Comparison of ENCODE assay signal across 8 cellular contexts in the genomic region with DNA sequence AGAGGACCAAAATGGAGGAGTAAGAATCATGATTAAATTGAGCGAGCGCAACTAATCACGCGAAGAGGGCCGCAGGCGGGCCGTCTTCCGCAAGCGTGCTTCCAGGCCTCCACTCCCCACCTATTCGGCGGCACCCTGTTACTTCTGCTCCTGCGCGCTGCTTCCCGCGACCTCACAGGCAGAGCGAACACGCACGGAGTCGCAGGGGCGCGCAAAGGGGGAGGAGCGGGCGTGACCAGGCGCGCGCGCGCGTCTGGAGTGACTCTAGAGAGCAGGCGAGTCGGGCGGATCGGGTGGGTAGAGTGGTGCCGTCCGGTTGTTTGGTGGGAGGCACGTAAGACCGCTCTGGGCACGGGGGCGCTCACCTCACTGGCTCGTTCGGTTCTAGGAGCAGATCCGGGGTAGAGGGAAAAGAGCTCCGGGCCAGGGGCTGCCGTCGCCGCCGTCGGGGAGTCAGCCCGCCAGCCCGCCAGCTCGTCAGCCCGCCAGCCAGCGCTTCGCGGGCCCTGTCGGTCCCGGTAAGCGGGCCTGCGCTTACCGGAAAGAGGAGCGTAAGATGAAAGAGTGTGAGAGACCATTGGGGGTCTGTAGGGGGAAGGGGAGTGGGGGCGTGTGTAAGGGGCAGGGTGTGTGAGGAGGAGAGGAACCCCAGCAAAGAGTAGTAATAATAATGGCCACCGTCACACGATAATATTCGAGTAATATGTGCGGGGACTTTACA. TPM values are rescaled to one million over a fixed set of nuclear protein-coding genes. Genes with fewer than 3 reads are reported as not detected.
A peak's percentile ranks its signal among the peaks of the same experiment; 100 is the strongest.
DNase-seq lines count a peak whose midpoint lies in the region; ATAC-seq and TF ChIP-seq lines count a peak whose summit lies in the region.

A gene (plus strand): TSS at position 377 of the 721 bp plus-strand sequence. CDS start 4,652 bp downstream, outside the sequence.

- H3K23ac ChIP-seq in IMR-90 (ENCODE audit: low read depth, low read length) = peak within 1 kb of the TSS; percentile 100

- peak within 1 kb of the TSS; percentile 100 for H4K91ac ChIP-seq in IMR-90 (ENCODE audit: insufficient read depth, low read depth, low read length)

- DNase-seq in DMS 273 (lab: John Stamatoyannopoulos, UW; ENCODE audit: unreplicated experiment) = peak; percentile 99
- DNase-seq in IMR-90 = peak; percentile 98
- peak; percentile 98 for DNase-seq in OCI-M1 (lab: John Stamatoyannopoulos, UW)
- peak; percentile 98 for DNase-seq in activated T-cell treated with anti-CD3 and anti-CD28 coated beads for 24 hours (ENCODE audit: low read depth)
- peak; percentile 65 for DNase-seq in epidermal melanocyte (ENCODE audit: insufficient read length, low spot score)
- DNase-seq in mucosa of descending colon = peak; percentile 98 to 99 (median 99)
- DNase-seq in stimulated activated CD8-positive, alpha-beta memory T cell treated with anti-CD3 and anti-CD28 coated beads, Interleukin-4, amount 100 ng/mL, for 24 hours (ENCODE audit: low read depth) = peak; percentile 97

- POLR2A ChIA-PET in IMR-90 (lab: Charles Lee; ENCODE audit: unreplicated experiment) = interaction anchor here (0.6 kb wide), 1 partner anchor 175 kb away, joined by 7 read pairs; no protein-coding TSS in a partner anchor

- intact Hi-C loops in IMR-90 (cut with micrococcal nuclease) = loop anchor here (5.0 kb wide), 2 partner anchors 79 to 666 kb away; a partner anchor contains a TSS
- intact Hi-C loops in mucosa of descending colon (cut with DNase I, micrococcal nuclease) = no loop called here

- dilution Hi-C loops in IMR-90 (cut with HindIII; ENCODE audit: low sequenced_read_pairs, unreplicated experiment) = no loop called here

- TF ChIP-seq CTCF in IMR-90 (conservative IDR thresholded peaks at IDR 0.05; ENCODE audit: low read depth, low read length) (no peak), mucosa of descending colon (IDR thresholded peaks at IDR 0.05) (no peak)

- peak within 1 kb of the TSS; percentile 82 to 100 for H4K8ac ChIP-seq in IMR-90 (ENCODE audit: low read depth in 2 of 2, low read length in 2 of 2)

- H3K18ac ChIP-seq in IMR-90 (ENCODE audit: low read depth, low read length) = peak within 1 kb of the TSS; percentile 90

- peak within 1 kb of the TSS; percentile 98 for H2AK9ac ChIP-seq in IMR-90 (replicated peaks; ENCODE audit: low read depth, low read length, poor library complexity)

- H2BK15ac ChIP-seq in IMR-90 (ENCODE audit: low read depth, low read length) = peak within 1 kb of the TSS; percentile 100; the same call in 2 of the 3 replicates

- H2AFZ ChIP-seq in IMR-90 (replicated peaks; ENCODE audit: low read length, poor library complexity) = peak within 1 kb of the TSS; percentile 100

- H3K27ac ChIP-seq in IMR-90 (ENCODE audit: insufficient read depth, low read length) = peak within 1 kb of the TSS; percentile 94

- in situ Hi-C loops in IMR-90 (cut with MboI; ENCODE audit: low sequenced_read_pairs) = no loop called here

- H4K20me1 ChIP-seq in IMR-90 (ENCODE audit: insufficient read depth, low read length) = peaks cover 9% of the 10 kb centered on the region

- peaks cover 4 to 27% of the 10 kb centered on the region in 2 experiments for H3K79me1 ChIP-seq in IMR-90 (ENCODE audit: low read depth in 1 of 2, low read length in 2 of 2)

- peak within 1 kb of the TSS; percentile 94 for H3K9ac ChIP-seq in IMR-90 (ENCODE audit: low read depth, low read length)

- peak within 1 kb of the TSS; percentile 98 for H3K4me2 ChIP-seq in IMR-90 (ENCODE audit: low read depth, low read length)

- H2AK5ac ChIP-seq in IMR-90 (ENCODE audit: low read depth, low read length) = peak within 1 kb of the TSS; percentile 90; the same call in 1 of the 2 replicates

- peak within 1 kb of the TSS; percentile 100 for H3K14ac ChIP-seq in IMR-90 (replicated peaks; ENCODE audit: low read depth, low read length)

- peak within 1 kb of the TSS; percentile 99 for H2BK120ac ChIP-seq in IMR-90 (ENCODE audit: low read depth, low read length)

- peak within 1 kb of the TSS; percentile 99 for H3K4ac ChIP-seq in IMR-90 (ENCODE audit: low read depth, low read length)

- H3K27me3 ChIP-seq in IMR-90 (ENCODE audit: control insufficient read depth, insufficient read depth, low read length) = no peaks in the 10 kb centered on the region

- H3K9me3 ChIP-seq in IMR-90 (ENCODE audit: control insufficient read depth, insufficient read depth, low read length) = no peaks in the 10 kb centered on the region
- H3K9me3 ChIP-seq in mucosa of descending colon = no peaks in the 10 kb centered on the region

- H3K4me3 ChIP-seq in IMR-90 (ENCODE audit: insufficient read depth, low read depth, low read length) (peak within 1 kb of the TSS; percentile 61), mucosa of descending colon (peak within 1 kb of the TSS; percentile 31)

- TF ChIP-seq POLR2A in IMR-90 (IDR thresholded peaks at IDR 0.05; ENCODE audit: low read depth, low read length) = peak; percentile 66

- no TSS peak for BruUV-seq in IMR-90 (replicated peaks; lab: Mats Ljungman, UMichigan)

- H3K36me3 ChIP-seq in IMR-90 (ENCODE audit: control insufficient read depth, insufficient read depth, low read length) (peaks cover 3% of the 10 kb centered on the region), mucosa of descending colon (ENCODE audit: low read depth) (no peaks in the 10 kb centered on the region)

- peak within 1 kb of the TSS; percentile 91 for H4K5ac ChIP-seq in IMR-90 (ENCODE audit: low read depth, low read length)

- H3K9me1 ChIP-seq in IMR-90 (ENCODE audit: insufficient read depth, low read length) = no peaks in the 10 kb centered on the region

- peak within 1 kb of the TSS; percentile 96 for H2BK20ac ChIP-seq in IMR-90 (ENCODE audit: low read depth, low read length)

- H3K4me1 ChIP-seq in IMR-90 (ENCODE audit: control insufficient read depth, insufficient read depth, low read length) = peaks cover 1% of the 10 kb centered on the region; the same call in 1 of the 2 replicates
- peaks cover 32% of the 10 kb centered on the region for H3K4me1 ChIP-seq in mucosa of descending colon (ENCODE audit: low read depth)

- CTCF ChIA-PET in IMR-90 (lab: Yijun Ruan, JAX) = no interaction called here

- no peak for TF ChIP-seq RAD21 in IMR-90 (IDR thresholded peaks at IDR 0.05; ENCODE audit: low read length)

- peak within 1 kb of the TSS; percentile 99 for H3K56ac ChIP-seq in IMR-90 (ENCODE audit: extremely low read depth, insufficient read depth, low read length)

- WGBS in IMR-90 (ENCODE audit: extremely low coverage in 2 of 2, insufficient read length in 1 of 2), 2 experiments = 0% methylated on average over 17 of the region's 66 CpGs; no CpG with 5 or more reads in 1 of the 2 experiments

- peak; percentile 81 for ATAC-seq in GM21528 (IDR thresholded peaks at IDR 0.05; ENCODE audit: low FRiP score, unreplicated experiment)
- peak; percentile 82 for ATAC-seq in IMR-90 (ENCODE audit: low read depth)
- ATAC-seq in mucosa of descending colon = peak; percentile 90

- peak within 1 kb of the TSS; percentile 97 for H2BK5ac ChIP-seq in IMR-90 (ENCODE audit: low read depth, low read length, poor library complexity, severe bottlenecking)

TF ChIP-seq in IMR-90, 13 proteins besides CTCF, POLR2A, EP300 and RAD21:
- TF ChIP-seq, protein P1, sequence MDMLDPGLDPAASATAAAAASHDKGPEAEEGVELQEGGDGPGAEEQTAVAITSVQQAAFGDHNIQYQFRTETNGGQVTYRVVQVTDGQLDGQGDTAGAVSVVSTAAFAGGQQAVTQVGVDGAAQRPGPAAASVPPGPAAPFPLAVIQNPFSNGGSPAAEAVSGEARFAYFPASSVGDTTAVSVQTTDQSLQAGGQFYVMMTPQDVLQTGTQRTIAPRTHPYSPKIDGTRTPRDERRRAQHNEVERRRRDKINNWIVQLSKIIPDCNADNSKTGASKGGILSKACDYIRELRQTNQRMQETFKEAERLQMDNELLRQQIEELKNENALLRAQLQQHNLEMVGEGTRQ (IDR thresholded peaks at IDR 0.05; ENCODE audit: low read depth, low read length) = no peak
- TF ChIP-seq RCOR1 (IDR thresholded peaks at IDR 0.05; ENCODE audit: insufficient replicate concordance, low read length) (no peak), NFE2L2 (IDR thresholded peaks at IDR 0.05; ENCODE audit: low read depth, low read length) (no peak), BHLHE40 (IDR thresholded peaks at IDR 0.05; ENCODE audit: low read depth, low read length) (peak; percentile 69), MXI1 (IDR thresholded peaks at IDR 0.05; ENCODE audit: borderline replicate concordance, low read depth, low read length) (peak; percentile 77; the same call in 1 of the 2 replicates), MAFK (IDR thresholded peaks at IDR 0.05; ENCODE audit: low read depth, low read length) (no peak), FOS (IDR thresholded peaks at IDR 0.05; ENCODE audit: low read depth, low read length) (no peak), RFX5 (IDR thresholded peaks at IDR 0.05; ENCODE audit: low read depth, low read length) (no peak), CEBPB (IDR thresholded peaks at IDR 0.05; ENCODE audit: low read depth, low read length) (no peak), MAZ (IDR thresholded peaks at IDR 0.05; ENCODE audit: borderline replicate concordance, low read depth, low read length) (peak; percentile 60; the same call in 1 of the 2 replicates), CHD1 (IDR thresholded peaks at IDR 0.05; ENCODE audit: low read depth, low read length) (0 out of 2 replicates have a peak, but pooled peaks have one; percentile 33), SMC3 (IDR thresholded peaks at IDR 0.05; ENCODE audit: low read depth, low read length) (no peak)
- TF ChIP-seq, protein P2, sequence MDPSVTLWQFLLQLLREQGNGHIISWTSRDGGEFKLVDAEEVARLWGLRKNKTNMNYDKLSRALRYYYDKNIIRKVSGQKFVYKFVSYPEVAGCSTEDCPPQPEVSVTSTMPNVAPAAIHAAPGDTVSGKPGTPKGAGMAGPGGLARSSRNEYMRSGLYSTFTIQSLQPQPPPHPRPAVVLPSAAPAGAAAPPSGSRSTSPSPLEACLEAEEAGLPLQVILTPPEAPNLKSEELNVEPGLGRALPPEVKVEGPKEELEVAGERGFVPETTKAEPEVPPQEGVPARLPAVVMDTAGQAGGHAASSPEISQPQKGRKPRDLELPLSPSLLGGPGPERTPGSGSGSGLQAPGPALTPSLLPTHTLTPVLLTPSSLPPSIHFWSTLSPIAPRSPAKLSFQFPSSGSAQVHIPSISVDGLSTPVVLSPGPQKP (IDR thresholded peaks at IDR 0.05; ENCODE audit: borderline replicate concordance, low read depth, low read length) = no peak

RNA-seq across cellular contexts. Expression of the gene that starts here (rescaled TPM):
- total RNA-seq in IMR-90 (2012; rRNA removed) (49.1 and 53.3 TPM in 2 replicates), mucosa of descending colon (10 to 100 TPM; 55.4 to 60.3 (median 58.9) TPM)
- 35.1 and 41.4 TPM in 2 replicates for polyA plus RNA-seq in IMR-90 (2012; rRNA removed)
- polyA plus RNA-seq in IMR-90 (2012; cell fraction: cytosol; rRNA removed) = 25.0 and 35.4 TPM in 2 replicates
- polyA plus RNA-seq in IMR-90 (2012; cell fraction: nucleus; rRNA removed; ENCODE audit: low replicate concordance) = 19.0 and 52.8 TPM in 2 replicates

Comparison
In these comparisons a context has a peak if more than half of its experiments do, and no peak if none do; other contexts are left out.
1. Peak in every context shown above with its lines: DNase-seq, ATAC-seq, H3K4me3 ChIP-seq and H3K27ac ChIP-seq.